ENCODE assay signal across 1 cellular context in the genomic region with DNA sequence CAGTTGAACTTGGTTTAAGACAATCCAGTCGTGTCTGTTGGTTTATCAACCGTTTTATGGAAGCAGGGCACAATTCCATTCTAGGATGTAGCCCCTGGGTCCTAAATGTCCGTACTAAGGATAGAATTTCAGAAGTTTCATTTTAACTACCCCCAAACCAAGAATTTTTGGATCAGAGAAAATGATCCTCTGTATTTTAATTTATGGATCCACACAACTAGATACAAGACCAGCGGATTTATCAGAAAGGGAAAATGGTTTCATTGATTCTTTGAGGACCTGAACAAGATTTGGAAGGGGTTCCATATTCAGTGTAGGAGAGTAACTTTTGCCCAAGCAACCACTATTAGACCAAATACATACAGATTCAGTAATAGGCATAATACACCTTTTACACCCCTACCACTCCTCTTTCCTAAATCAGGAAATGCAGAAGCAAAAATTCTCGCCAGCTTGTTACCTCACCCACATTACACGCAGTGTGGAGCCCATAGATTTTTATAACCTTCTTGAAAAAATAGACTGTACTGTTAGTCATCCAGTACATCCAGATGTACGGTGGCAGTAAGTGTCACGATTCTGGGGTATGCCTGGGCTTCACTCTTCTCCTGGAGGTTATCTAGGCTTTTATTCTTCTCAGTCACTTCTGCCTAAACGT.
TF ChIP-seq lines count a peak whose summit lies in the region.

No MANE protein-coding gene starts in this region.

TF ChIP-seq in endothelial cell of umbilical vein, 7 proteins besides CTCF, POLR2A, EP300 and RAD21 (continued from another document):
- TF ChIP-seq, protein P1, sequence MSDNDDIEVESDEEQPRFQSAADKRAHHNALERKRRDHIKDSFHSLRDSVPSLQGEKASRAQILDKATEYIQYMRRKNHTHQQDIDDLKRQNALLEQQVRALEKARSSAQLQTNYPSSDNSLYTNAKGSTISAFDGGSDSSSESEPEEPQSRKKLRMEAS (IDR thresholded peaks at IDR 0.05; ENCODE audit: insufficient read depth, insufficient read length) = no peak
- TF ChIP-seq MYC (IDR thresholded peaks at IDR 0.05; ENCODE audit: low read depth, low read length) (no peak), POLR2AphosphoS5 (IDR thresholded peaks at IDR 0.05; ENCODE audit: insufficient read depth, low read depth, low read length) (no peak), JUN (IDR thresholded peaks at IDR 0.05; ENCODE audit: borderline replicate concordance, insufficient read depth, insufficient read length, low read depth) (no peak)
